ENCODE assay signal across 8 cellular contexts in the genomic region with DNA sequence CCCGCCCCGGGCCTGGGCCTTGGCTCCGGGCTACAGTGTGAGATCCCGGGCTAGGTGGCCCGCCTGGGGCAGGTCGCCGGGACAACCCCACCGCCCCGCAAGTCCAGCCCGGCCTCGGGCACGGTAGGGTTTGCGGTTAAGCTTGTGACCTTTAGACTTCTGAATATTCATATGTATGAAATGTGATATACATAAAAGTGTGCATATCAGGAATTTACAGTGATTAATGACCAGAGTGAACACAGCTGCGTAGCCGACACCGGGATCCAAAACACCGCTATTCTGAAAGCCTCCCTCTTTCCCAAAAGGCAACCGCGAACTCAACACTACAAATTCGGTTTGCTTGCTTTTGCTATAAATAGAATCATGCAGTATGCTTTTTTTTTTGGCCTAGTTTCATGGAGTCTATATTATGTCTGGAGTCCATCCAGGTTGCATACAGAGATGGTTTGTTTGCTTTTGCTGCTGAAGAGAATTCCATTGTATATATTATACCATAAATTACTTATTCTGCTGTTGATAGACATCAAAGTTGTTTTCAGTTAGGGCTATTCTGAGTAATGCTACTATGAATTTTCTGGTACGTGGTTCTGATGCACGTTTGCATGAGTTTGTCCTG. TPM values are rescaled to one million over a fixed set of nuclear protein-coding genes. Genes with fewer than 3 reads are reported as not detected.
DNase-seq lines count a peak whose midpoint lies in the region; ATAC-seq and TF ChIP-seq lines count a peak whose summit lies in the region.

No MANE protein-coding gene starts in this region.

- WGBS in trophoblast cell (ENCODE audit: extremely low coverage, insufficient coverage, insufficient read length): no CpG with 5 or more reads among the region's 22 CpGs

- peak overlapping the region; percentile 27 for H2AK5ac ChIP-seq in trophoblast cell (ENCODE audit: low read length)

- no peaks in the 10 kb centered on the region for H3K9me3 Mint-ChIP-seq in T-cell

- peak; percentile 13 for DNase-seq in NCI-H748 (lab: John Stamatoyannopoulos, UW; ENCODE audit: unreplicated experiment)
- no peak for DNase-seq in NCI-H748 treated with DMSO at 0.1 percent for 48 hours (lab: John Stamatoyannopoulos, UW)
- no peak for DNase-seq in T-cell
- peak; percentile 14 for DNase-seq in fibroblast of pulmonary artery (ENCODE audit: low read depth)
- peak in 1 of 2 donors; percentile 14 for DNase-seq in trophoblast cell
- DNase-seq in mesenteric fat pad (ENCODE audit: low spot score): no peak

- peak overlapping the region; percentile 23 for H2BK120ac ChIP-seq in trophoblast cell (ENCODE audit: insufficient read depth, low read length, poor library complexity)

- H3K4ac ChIP-seq in trophoblast cell (ENCODE audit: low read depth, low read length): peak overlapping the region; percentile 37

- H2BK5ac ChIP-seq in trophoblast cell (ENCODE audit: low read depth, low read length, poor library complexity): peak overlapping the region; percentile 7

- peaks cover 41 to 45% (median 44%) of the 10 kb centered on the region in 3 donors for H3K4me1 Mint-ChIP-seq in T-cell

- peak overlapping the region; percentile 90 for H3K4me2 ChIP-seq in trophoblast cell (ENCODE audit: low read length)

- peak overlapping the region; percentile 87 to 91 for H3K27ac Mint-ChIP-seq in T-cell

- H4K12ac ChIP-seq in trophoblast cell (ENCODE audit: low read depth, low read length): peak overlapping the region; percentile 22

- H3K27ac ChIP-seq in trophoblast cell (ENCODE audit: low read depth, low read length): no peak overlapping the region

- peaks cover 11% of the 10 kb centered on the region for H3K79me2 ChIP-seq in trophoblast cell (ENCODE audit: control insufficient read depth, insufficient read depth, low read length, poor library complexity)

- peak overlapping the region; percentile 86 for H2AFZ ChIP-seq in trophoblast cell (ENCODE audit: insufficient read depth, low read length, poor library complexity)

- H2BK12ac ChIP-seq in trophoblast cell (ENCODE audit: low read length): no peak overlapping the region

- POLR2A ChIA-PET in T-cell (lab: Charles Lee): interaction anchor here in 1 of 2 donors (0.7 kb wide), 1 partner anchor 346 kb away, joined by 4 read pairs; no protein-coding TSS in a partner anchor

- H3K79me1 ChIP-seq in trophoblast cell (ENCODE audit: low read length): peaks cover 8% of the 10 kb centered on the region

- H4K8ac ChIP-seq in trophoblast cell (ENCODE audit: low read depth, low read length): peak overlapping the region; percentile 93

- peak overlapping the region; percentile 84 for H3K9ac ChIP-seq in trophoblast cell (ENCODE audit: low read length)

- H3K36me3 Mint-ChIP-seq in T-cell: peaks cover 8% of the 10 kb centered on the region

- ATAC-seq in T-cell (replicated peaks in 1 of 4) (no peak), HG02981 (IDR thresholded peaks at IDR 0.05; ENCODE audit: unreplicated experiment) (no peak), HG02642 (IDR thresholded peaks at IDR 0.05; ENCODE audit: poor library complexity, unreplicated experiment) (no peak)

- H3K14ac ChIP-seq in trophoblast cell (ENCODE audit: low read length): peak overlapping the region; percentile 85

- H3K27me3 Mint-ChIP-seq in T-cell: no peaks in the 10 kb centered on the region

- H3K27me3 ChIP-seq in trophoblast cell (ENCODE audit: insufficient read depth, low read length): no peaks in the 10 kb centered on the region

- peaks cover 0 to 3% of the 10 kb centered on the region in 2 experiments for H3K4me1 ChIP-seq in trophoblast cell (ENCODE audit: control insufficient read depth in 1 of 2, insufficient read depth in 2 of 2, low read length in 2 of 2)

- peak overlapping the region; percentile 60 for H4K91ac ChIP-seq in trophoblast cell (ENCODE audit: low read depth, low read length)

- CTCF ChIA-PET in T-cell (lab: Charles Lee): interaction anchor here (0.7 to 5.3 kb wide), 6 partner anchors 11 to 353 kb away, joined by 3 to 27 read pairs (median 7); no protein-coding TSS in a partner anchor

- peak overlapping the region; percentile 61 for H3K4me3 ChIP-seq in fibroblast of pulmonary artery (replicated peaks; ENCODE audit: low read depth, low read length)
- peak overlapping the region; percentile 96 for H3K4me3 ChIP-seq in trophoblast cell (ENCODE audit: low read depth, low read length)

- H3K36me3 ChIP-seq in trophoblast cell (ENCODE audit: control insufficient read depth in 1 of 2, insufficient read depth in 2 of 2, low read length in 2 of 2): no peaks in the 10 kb centered on the region

- no peak for TF ChIP-seq CTCF in fibroblast of pulmonary artery (IDR thresholded peaks at IDR 0.05; ENCODE audit: low read length, missing control alignments)

- H3K4me3 Mint-ChIP-seq in T-cell: peak overlapping the region; percentile 94 to 98 (median 96)

- peak overlapping the region; percentile 39 for H3K18ac ChIP-seq in trophoblast cell (ENCODE audit: low read length)

- no peaks in the 10 kb centered on the region for H3K9me3 ChIP-seq in trophoblast cell (ENCODE audit: insufficient read depth, low read depth, low read length)

- H3K23ac ChIP-seq in trophoblast cell (ENCODE audit: low read length): no peak overlapping the region

RNA-seq across cellular contexts. Expression of gene SNRPA1, which starts 0.7 kb away (rescaled TPM):
- total RNA-seq in T-cell: 100 to 1,000 TPM in 2 of 5 donors, 10 to 100 TPM in 3; 77.0 to 199 (median 97.0) TPM
- polyA plus RNA-seq in trophoblast cell (2013): 103 and 104 TPM in 2 replicates
- total RNA-seq in mesenteric fat pad: 40.8 TPM

RNA-seq across cellular contexts. Expression of gene SELENOS, which starts 18.4 kb away (rescaled TPM):
- total RNA-seq in T-cell: 10 to 100 TPM; 31.3 to 39.9 (median 38.4) TPM
- 105 and 111 TPM in 2 replicates for polyA plus RNA-seq in trophoblast cell (2013)
- total RNA-seq in mesenteric fat pad: 87.2 TPM

RNA-seq across cellular contexts. Expression of gene CHSY1, which starts 43.9 kb away (rescaled TPM):
- 10 to 100 TPM; 10.8 to 17.7 (median 14.8) TPM for total RNA-seq in T-cell
- 25.5 and 25.8 TPM in 2 replicates for polyA plus RNA-seq in trophoblast cell (2013)
- 53.5 TPM for total RNA-seq in mesenteric fat pad

Comparison
In these comparisons a context has a peak if more than half of its experiments do, and no peak if none do; other contexts are left out.
1. DNase-seq: peak in NCI-H748 (single experiment) and fibroblast of pulmonary artery (single experiment); none in NCI-H748 treated with DMSO at 0.1 percent for 48 hours (single experiment), T-cell (0 of 34) and mesenteric fat pad (single experiment).